ENCODE assay signal across 15 cellular contexts in the genomic region with DNA sequence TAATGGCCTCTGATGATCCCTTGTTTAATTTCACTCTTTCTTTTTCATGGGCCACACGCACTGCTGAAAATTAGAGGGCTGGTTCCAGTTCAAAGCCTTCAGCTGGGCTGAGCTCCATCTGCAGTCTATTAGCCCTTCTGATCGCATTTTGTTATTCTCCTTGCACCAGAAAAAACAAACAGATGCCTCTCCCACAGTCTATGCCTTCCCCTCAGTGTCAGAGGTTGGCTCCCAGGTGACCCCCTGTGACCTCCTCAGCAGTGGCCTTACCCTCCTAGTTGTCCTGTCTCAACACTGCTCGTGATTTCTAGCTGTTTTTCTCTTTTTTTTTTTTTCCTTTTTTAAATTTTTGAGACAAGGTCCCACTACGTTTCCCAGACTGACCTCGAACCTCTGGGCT.
"Had no signal": no experiment of that assay in that cellular context is flagged by ENCODE, and none has a peak within 500 bp of the region (broad histone marks: within the 10 kb centered on the region; RNA-seq: fewer than 3 reads in every experiment).

No MANE protein-coding gene starts in this region.

- H3K4me3 Mint-ChIP-seq: activated CD4-positive, alpha-beta memory T cell treated with anti-CD3 and anti-CD28 coated beads, Interleukin-2, amount 10 ng/mL, durations not matched to agents 7 days and 5 days; activated CD4-positive, alpha-beta T cell treated with anti-CD3 and anti-CD28 coated beads for 36 hours; activated naive CD4-positive, alpha-beta T cell treated with anti-CD3 and anti-CD28 coated beads, Interleukin-2, amount 50 U/mL, for 24 hours; activated T-cell treated with anti-CD3 and anti-CD28 coated beads, Interleukin-2, amount 50 U/mL, for 4 hours; memory B cell; natural killer cell; stimulated activated memory B cell treated with anti-CD40 and anti-IgM and Interleukin-4, amounts not matched to agents 10 μg/mL and 1 μg/mL and 100 μg/mL, for 72 hours; T-helper 17 cell had no signal

- H3K4me1 Mint-ChIP-seq: activated CD4-positive, alpha-beta memory T cell treated with anti-CD3 and anti-CD28 coated beads, Interleukin-2, amount 10 ng/mL, durations not matched to agents 7 days and 5 days; activated CD4-positive, alpha-beta T cell treated with anti-CD3 and anti-CD28 coated beads for 36 hours; activated naive CD4-positive, alpha-beta T cell treated with anti-CD3 and anti-CD28 coated beads, Interleukin-2, amount 50 U/mL, for 24 hours; memory B cell; natural killer cell; stimulated activated memory B cell treated with anti-CD40 and anti-IgM and Interleukin-4, amounts not matched to agents 10 μg/mL and 1 μg/mL and 100 μg/mL, for 72 hours; T-helper 17 cell had no signal

- H3K27ac Mint-ChIP-seq: activated CD4-positive, alpha-beta memory T cell treated with anti-CD3 and anti-CD28 coated beads, Interleukin-2, amount 10 ng/mL, durations not matched to agents 7 days and 5 days; activated CD4-positive, alpha-beta T cell treated with anti-CD3 and anti-CD28 coated beads for 36 hours; activated naive CD4-positive, alpha-beta T cell treated with anti-CD3 and anti-CD28 coated beads, Interleukin-2, amount 50 U/mL, for 24 hours; memory B cell; natural killer cell; stimulated activated memory B cell treated with anti-CD40 and anti-IgM and Interleukin-4, amounts not matched to agents 10 μg/mL and 1 μg/mL and 100 μg/mL, for 72 hours; T-helper 17 cell had no signal

- H3K36me3 Mint-ChIP-seq: activated naive CD4-positive, alpha-beta T cell treated with anti-CD3 and anti-CD28 coated beads, Interleukin-2, amount 50 U/mL, for 24 hours; memory B cell; natural killer cell; stimulated activated memory B cell treated with anti-CD40 and anti-IgM and Interleukin-4, amounts not matched to agents 10 μg/mL and 1 μg/mL and 100 μg/mL, for 72 hours had no signal

- ATAC-seq: activated CD4-positive, alpha-beta T cell treated with anti-CD3 and anti-CD28 coated beads for 36 hours; activated T-cell treated with anti-CD3 and anti-CD28 coated beads, Interleukin-2, amount 50 U/mL, for 4 hours; left ventricle myocardium superior; natural killer cell; stimulated activated memory B cell treated with anti-CD40 and anti-IgM and Interleukin-4, amounts not matched to agents 10 μg/mL and 1 μg/mL and 100 μg/mL, for 72 hours; T-helper 17 cell had no signal

- H3K27me3 Mint-ChIP-seq: activated CD4-positive, alpha-beta memory T cell treated with anti-CD3 and anti-CD28 coated beads, Interleukin-2, amount 10 ng/mL, durations not matched to agents 7 days and 5 days had no signal

- DNase-seq: activated CD4-positive, alpha-beta memory T cell treated with anti-CD3 and anti-CD28 coated beads, Interleukin-2, amount 10 ng/mL, durations not matched to agents 7 days and 5 days; activated CD4-positive, alpha-beta T cell treated with anti-CD3 and anti-CD28 coated beads for 36 hours; activated effector memory CD4-positive, alpha-beta T cell treated with Interleukin-2 at 50 U/mL for 16 hours; activated T-cell treated with anti-CD3 and anti-CD28 coated beads, Interleukin-2, amount 50 U/mL, for 4 hours; adrenal gland; caudate nucleus; left ventricle myocardium superior; natural killer cell; ovary; stimulated activated CD4-positive, alpha-beta T cell treated with anti-CD3 and anti-CD28 coated beads, Interleukin-2, amount 100 ng/mL, for 48 hours; T-helper 17 cell; tibial artery had no signal

- H3K9me3 Mint-ChIP-seq: activated CD4-positive, alpha-beta memory T cell treated with anti-CD3 and anti-CD28 coated beads, Interleukin-2, amount 10 ng/mL, durations not matched to agents 7 days and 5 days; activated naive CD4-positive, alpha-beta T cell treated with anti-CD3 and anti-CD28 coated beads, Interleukin-2, amount 50 U/mL, for 24 hours; activated T-cell treated with anti-CD3 and anti-CD28 coated beads, Interleukin-2, amount 50 U/mL, for 4 hours; memory B cell; natural killer cell; stimulated activated memory B cell treated with anti-CD40 and anti-IgM and Interleukin-4, amounts not matched to agents 10 μg/mL and 1 μg/mL and 100 μg/mL, for 72 hours had no signal
